1 cellular context compared by ENCODE assay signal in genomic region chr3:30665539-30665938, GRCh38.
TF ChIP-seq lines count a peak whose summit lies in the region.

No MANE protein-coding gene starts in this region.

TF ChIP-seq in HepG2, 621 proteins besides CTCF, POLR2A, EP300 and RAD21:
- no peak for TF ChIP-seq KAT7 (CRISPR knock-in tag; IDR thresholded peaks at IDR 0.05; ENCODE audit: borderline replicate concordance)
- no peak for TF ChIP-seq MED1 (CRISPR knock-in tag; IDR thresholded peaks at IDR 0.05)
- no peak for TF ChIP-seq DRAP1 (CRISPR knock-in tag; IDR thresholded peaks at IDR 0.05)
- no peak for TF ChIP-seq KDM6A (CRISPR knock-in tag; IDR thresholded peaks at IDR 0.05; ENCODE audit: low read depth)
- no peak for TF ChIP-seq ZNF839 (CRISPR knock-in tag; IDR thresholded peaks at IDR 0.05; ENCODE audit: borderline replicate concordance)
- peak; percentile 96 for TF ChIP-seq RBM22 (optimal IDR thresholded peaks at IDR 0.05; ENCODE audit: low read length)
